Comparison of ENCODE assay signal across 1 cellular context in the genomic region with DNA sequence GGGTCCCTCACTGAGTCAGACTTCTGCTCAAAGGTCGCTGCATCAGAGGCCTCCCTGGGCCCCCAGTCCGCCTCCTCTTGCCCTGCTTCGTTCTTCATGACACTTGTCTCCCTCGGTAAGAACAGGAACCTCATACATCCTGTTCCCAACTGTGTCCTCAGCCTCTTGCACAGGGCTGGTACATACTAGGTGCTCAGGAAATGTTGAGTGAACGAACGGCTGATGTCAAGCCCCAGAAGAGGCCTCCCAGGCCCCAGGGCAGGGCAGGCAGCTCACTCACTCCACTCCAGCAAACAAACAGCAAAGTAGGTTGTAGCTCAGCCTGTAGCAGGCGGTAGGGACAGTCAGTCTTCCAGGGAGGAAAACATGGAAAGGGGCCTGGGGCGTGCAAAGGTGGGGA.
TF ChIP-seq lines count a peak whose summit lies in the region.

No MANE protein-coding gene starts in this region.

TF ChIP-seq in HepG2, 621 proteins besides CTCF, POLR2A, EP300 and RAD21:
- TF ChIP-seq, protein P1, sequence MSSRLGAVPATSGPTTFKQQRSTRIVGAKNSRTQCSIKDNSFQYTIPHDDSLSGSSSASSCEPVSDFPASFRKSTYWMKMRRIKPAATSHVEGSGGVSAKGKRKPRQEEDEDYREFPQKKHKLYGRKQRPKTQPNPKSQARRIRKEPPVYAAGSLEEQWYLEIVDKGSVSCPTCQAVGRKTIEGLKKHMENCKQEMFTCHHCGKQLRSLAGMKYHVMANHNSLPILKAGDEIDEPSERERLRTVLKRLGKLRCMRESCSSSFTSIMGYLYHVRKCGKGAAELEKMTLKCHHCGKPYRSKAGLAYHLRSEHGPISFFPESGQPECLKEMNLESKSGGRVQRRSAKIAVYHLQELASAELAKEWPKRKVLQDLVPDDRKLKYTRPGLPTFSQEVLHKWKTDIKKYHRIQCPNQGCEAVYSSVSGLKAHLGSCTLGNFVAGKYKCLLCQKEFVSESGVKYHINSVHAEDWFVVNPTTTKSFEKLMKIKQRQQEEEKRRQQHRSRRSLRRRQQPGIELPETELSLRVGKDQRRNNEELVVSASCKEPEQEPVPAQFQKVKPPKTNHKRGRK (CRISPR knock-in tag; IDR thresholded peaks at IDR 0.05) = no peak
- no peak for TF ChIP-seq HOMEZ (CRISPR knock-in tag; IDR thresholded peaks at IDR 0.05; ENCODE audit: low read depth)
- no peak for TF ChIP-seq ZSCAN12 (CRISPR knock-in tag; IDR thresholded peaks at IDR 0.05)
- peak; percentile 45 for TF ChIP-seq ZMYM3 (CRISPR knock-in tag; IDR thresholded peaks at IDR 0.05)
